In genomic region chr6:28217890-28218289, GRCh38 we compare ENCODE assay signal across 10 cellular contexts. TPM values are rescaled to one million over a fixed set of nuclear protein-coding genes. Genes with fewer than 3 reads are reported as not detected.
DNase-seq lines count a peak whose midpoint lies in the region; ATAC-seq, FAIRE-seq and TF ChIP-seq lines count a peak whose summit lies in the region.
"Had no signal": no experiment of that assay in that cellular context is flagged by ENCODE, and none has a peak within 500 bp of the region (broad histone marks: within the 10 kb centered on the region; RNA-seq: fewer than 3 reads in every experiment).

No MANE protein-coding gene starts in this region.

- no peaks in the 10 kb centered on the region for H3K36me3 Mint-ChIP-seq in CD4-positive, alpha-beta memory T cell
- H3K36me3 Mint-ChIP-seq in HFFc6 (ENCODE audit: low read depth) = no peaks in the 10 kb centered on the region
- H3K36me3 Mint-ChIP-seq in nephron (ENCODE audit: low read depth) = no peaks in the 10 kb centered on the region
- H3K36me3 Mint-ChIP-seq in activated CD8-positive, alpha-beta memory T cell treated with anti-CD3 and anti-CD28 coated beads, Interleukin-2, amount 10 ng/mL, durations not matched to agents 7 days and 5 days = no peaks in the 10 kb centered on the region

- DNase-seq in CD4-positive, alpha-beta memory T cell = no peak
- DNase-seq in HFFc6 (no peak), adipocyte (ENCODE audit: low read depth) (no peak), GM12891 (ENCODE audit: insufficient read length, low spot score) (no peak), NCI-H2081 (lab: John Stamatoyannopoulos, UW) (no peak)
- no peak for DNase-seq in activated CD8-positive, alpha-beta memory T cell treated with anti-CD3 and anti-CD28 coated beads, Interleukin-2, amount 10 ng/mL, durations not matched to agents 7 days and 5 days
- DNase-seq: DND-41, NCI-H1694 treated with DMSO at 0.1 percent for 48 hours had no signal

- ATAC-seq in activated CD8-positive, alpha-beta memory T cell treated with anti-CD3 and anti-CD28 coated beads, Interleukin-2, amount 10 ng/mL, durations not matched to agents 7 days and 5 days = no peak
- ATAC-seq in HG02973 (IDR thresholded peaks at IDR 0.05; ENCODE audit: unreplicated experiment) = no peak

- peaks cover 52 to 72% of the 10 kb centered on the region in 2 donors for H3K27me3 Mint-ChIP-seq in CD4-positive, alpha-beta memory T cell
- H3K27me3 Mint-ChIP-seq in HFFc6 (ENCODE audit: insufficient read depth) (peaks cover 5% of the 10 kb centered on the region), nephron (ENCODE audit: low read depth) (peaks cover 91% of the 10 kb centered on the region)
- H3K27me3 Mint-ChIP-seq in activated CD8-positive, alpha-beta memory T cell treated with anti-CD3 and anti-CD28 coated beads, Interleukin-2, amount 10 ng/mL, durations not matched to agents 7 days and 5 days = peaks cover 80% of the 10 kb centered on the region

- TF ChIP-seq CTCF in HFFc6 (IDR thresholded peaks at IDR 0.05) (no peak), nephron (IDR thresholded peaks at IDR 0.05; ENCODE audit: unreplicated experiment in 3 of 3) (no peak)

- H3K4me1 Mint-ChIP-seq in CD4-positive, alpha-beta memory T cell = peaks cover 0 to 8% (median 3%) of the 10 kb centered on the region in 4 donors
- H3K4me1 Mint-ChIP-seq in HFFc6 (ENCODE audit: low read depth) (peaks cover 22% of the 10 kb centered on the region), nephron (peaks cover 4% of the 10 kb centered on the region)
- H3K4me1 Mint-ChIP-seq in activated CD8-positive, alpha-beta memory T cell treated with anti-CD3 and anti-CD28 coated beads, Interleukin-2, amount 10 ng/mL, durations not matched to agents 7 days and 5 days = peaks cover 9% of the 10 kb centered on the region

- peaks cover 0 to 6% (median under 1%) of the 10 kb centered on the region in 8 donors for H3K9me3 Mint-ChIP-seq in CD4-positive, alpha-beta memory T cell
- no peaks in the 10 kb centered on the region for H3K9me3 Mint-ChIP-seq in HFFc6
- peaks cover 10% of the 10 kb centered on the region for H3K9me3 Mint-ChIP-seq in nephron
- no peaks in the 10 kb centered on the region for H3K9me3 Mint-ChIP-seq in activated CD8-positive, alpha-beta memory T cell treated with anti-CD3 and anti-CD28 coated beads, Interleukin-2, amount 10 ng/mL, durations not matched to agents 7 days and 5 days (ENCODE audit: low read depth)

- peak overlapping the region in 5 of 8 donors; percentile 14 to 65 (median 39) for H3K4me3 Mint-ChIP-seq in CD4-positive, alpha-beta memory T cell
- H3K4me3 Mint-ChIP-seq in HFFc6 (peak overlapping the region; percentile 89; the same call in 1 of the 2 replicates), nephron (peak overlapping the region; percentile 85 to 93 (median 93))
- H3K4me3 Mint-ChIP-seq in activated CD8-positive, alpha-beta memory T cell treated with anti-CD3 and anti-CD28 coated beads, Interleukin-2, amount 10 ng/mL, durations not matched to agents 7 days and 5 days = no peak overlapping the region

- H3K27ac Mint-ChIP-seq in CD4-positive, alpha-beta memory T cell = no peak overlapping the region
- H3K27ac Mint-ChIP-seq in HFFc6 (no peak overlapping the region; the same call in 1 of the 2 replicates), nephron (peak overlapping the region in 1 of 3 experiments; percentile 15)
- no peak overlapping the region for H3K27ac Mint-ChIP-seq in activated CD8-positive, alpha-beta memory T cell treated with anti-CD3 and anti-CD28 coated beads, Interleukin-2, amount 10 ng/mL, durations not matched to agents 7 days and 5 days

- CTCF ChIA-PET in CD4-positive, alpha-beta memory T cell (lab: Charles Lee; ENCODE audit: partially characterized antibody) = no interaction called here
- CTCF ChIA-PET in activated CD8-positive, alpha-beta memory T cell treated with anti-CD3 and anti-CD28 coated beads, Interleukin-2, amount 10 ng/mL, durations not matched to agents 7 days and 5 days (lab: Charles Lee) = interaction anchor here (1.7 kb wide), 1 partner anchor 138 kb away, joined by 9 read pairs; no protein-coding TSS in a partner anchor

- H3K36me3 ChIP-seq in CD4-positive, alpha-beta memory T cell (ENCODE audit: insufficient read depth, low read length) = no peaks in the 10 kb centered on the region
- H3K36me3 ChIP-seq in adipocyte (ENCODE audit: control insufficient read depth, insufficient read depth, low read length, severe bottlenecking) = no peaks in the 10 kb centered on the region

- H3K4me3 ChIP-seq in CD4-positive, alpha-beta memory T cell (ENCODE audit: low read length in 2 of 2) = no peak overlapping the region
- peak overlapping the region; percentile 87 for H3K4me3 ChIP-seq in adipocyte (ENCODE audit: low read length)

- H3K27me3 ChIP-seq in CD4-positive, alpha-beta memory T cell (ENCODE audit: insufficient read depth, low read length) = peaks cover 20% of the 10 kb centered on the region
- peaks cover 3% of the 10 kb centered on the region for H3K27me3 ChIP-seq in adipocyte (replicated peaks; ENCODE audit: control insufficient read depth, insufficient read depth, low read length)

- no peaks in the 10 kb centered on the region for H3K9me3 ChIP-seq in CD4-positive, alpha-beta memory T cell (ENCODE audit: control insufficient read depth in 1 of 2, low read length in 2 of 2)
- H3K9me3 ChIP-seq in adipocyte (ENCODE audit: control insufficient read depth, low read length) = no peaks in the 10 kb centered on the region

- H3K27ac ChIP-seq in CD4-positive, alpha-beta memory T cell (ENCODE audit: low read depth, low read length) = no peak overlapping the region

- H3K9ac ChIP-seq in adipocyte (ENCODE audit: low read length) = peak overlapping the region; percentile 89

- no peak for FAIRE-seq in GM12891 (lab: Jason Lieb, UNC)

- intact Hi-C loops in CD4-positive, alpha-beta memory T cell (cut with micrococcal nuclease) = no loop called here

- H3K4me1 ChIP-seq in CD4-positive, alpha-beta memory T cell (ENCODE audit: insufficient read depth, low read length) = peaks cover 1% of the 10 kb centered on the region
- peaks cover 11% of the 10 kb centered on the region for H3K4me1 ChIP-seq in adipocyte (ENCODE audit: control insufficient read depth, insufficient read depth, low read length)

- POLR2A ChIA-PET in CD4-positive, alpha-beta memory T cell (lab: Charles Lee; ENCODE audit: partially characterized antibody) = interaction anchor here (1.7 kb wide), 1 partner anchor 76 kb away, joined by 3 read pairs; the partner anchor contains the start of gene ZKSCAN8

- TF ChIP-seq POLR2A in GM12891 (IDR thresholded peaks at IDR 0.05; ENCODE audit: low read depth, low read length) = no peak

TF ChIP-seq in GM12891, 5 proteins besides CTCF, POLR2A, EP300 and RAD21:
- TF ChIP-seq TAF1 (IDR thresholded peaks at IDR 0.05; ENCODE audit: low read depth, low read length) (no peak), POU2F2 (IDR thresholded peaks at IDR 0.05; ENCODE audit: low read depth, low read length) (no peak), PAX5 (IDR thresholded peaks at IDR 0.05; ENCODE audit: insufficient read depth, low read length, severe bottlenecking) (no peak), POLR2AphosphoS5 (IDR thresholded peaks at IDR 0.05; ENCODE audit: low read depth, low read length) (no peak), SPI1 (IDR thresholded peaks at IDR 0.05; ENCODE audit: low read depth, low read length) (no peak)

RNA-seq across cellular contexts. Expression of gene ZSCAN9, which starts 7.2 kb away (rescaled TPM):
- total RNA-seq in CD4-positive, alpha-beta memory T cell = 1 to 10 TPM; 3.4 to 4.4 TPM
- polyA plus RNA-seq in CD4-positive, alpha-beta memory T cell = 1 to 10 TPM; 1.2 to 3.5 TPM
- 10 to 100 TPM in 1 of 6 experiments, 1 to 10 TPM in 5; 7.5 to 10.3 (median 8.9) TPM for total RNA-seq in HFFc6 (2021; fragmentation: NEBNext Ultra II Directional; extraction: Animal tissue kit (Norgen Biotek cat#: 25700))
- 6.3 TPM for polyA plus RNA-seq in GM12891 (2012; ENCODE audit: low read depth, missing spikeins)
- 10 to 100 TPM in 1 of 2 experiments, 1 to 10 TPM in 1; 7.0 to 11.6 TPM for total RNA-seq in activated CD8-positive, alpha-beta memory T cell treated with anti-CD3 and anti-CD28 coated beads, Interleukin-2, amount 10 ng/mL, durations not matched to agents 7 days and 5 days

RNA-seq across cellular contexts. Expression of gene ZKSCAN4, which starts 34.2 kb away (rescaled TPM):
- 10 to 100 TPM in 1 of 2 experiments, 1 to 10 TPM in 1; 9.9 to 11.1 TPM for total RNA-seq in CD4-positive, alpha-beta memory T cell
- 1 to 10 TPM; 2.4 to 5.2 TPM for polyA plus RNA-seq in CD4-positive, alpha-beta memory T cell
- 1 to 10 TPM; 3.8 to 4.7 (median 4.0) TPM for total RNA-seq in HFFc6 (2021; fragmentation: NEBNext Ultra II Directional; extraction: Animal tissue kit (Norgen Biotek cat#: 25700))
- 2.6 TPM for polyA plus RNA-seq in GM12891 (2012; ENCODE audit: low read depth, missing spikeins)
- 1 to 10 TPM; 5.7 to 6.1 TPM for total RNA-seq in activated CD8-positive, alpha-beta memory T cell treated with anti-CD3 and anti-CD28 coated beads, Interleukin-2, amount 10 ng/mL, durations not matched to agents 7 days and 5 days

RNA-seq across cellular contexts. Expression of gene NKAPL, which starts 41.2 kb away (rescaled TPM):
- under 1 TPM in 1 of 2 experiments, not detected in 1; 0.33 TPM for total RNA-seq in CD4-positive, alpha-beta memory T cell
- under 1 TPM in 1 of 2 donors, not detected in 1; 0.15 TPM for polyA plus RNA-seq in CD4-positive, alpha-beta memory T cell
- total RNA-seq in HFFc6 (2021; fragmentation: NEBNext Ultra II Directional; extraction: Animal tissue kit (Norgen Biotek cat#: 25700)) = not detected
- not detected for polyA plus RNA-seq in GM12891 (2012; ENCODE audit: low read depth, missing spikeins)
- total RNA-seq in activated CD8-positive, alpha-beta memory T cell treated with anti-CD3 and anti-CD28 coated beads, Interleukin-2, amount 10 ng/mL, durations not matched to agents 7 days and 5 days = under 1 TPM in 1 of 2 experiments, not detected in 1; 0.26 TPM

RNA-seq across cellular contexts. Expression of gene ZSCAN26, which starts 49.1 kb away (rescaled TPM):
- total RNA-seq in CD4-positive, alpha-beta memory T cell = 10 to 100 TPM; 23.3 to 26.5 TPM
- 10 to 100 TPM; 13.1 to 14.2 TPM for polyA plus RNA-seq in CD4-positive, alpha-beta memory T cell
- 10 to 100 TPM in 1 of 6 experiments, 1 to 10 TPM in 5; 8.5 to 10.9 (median 9.3) TPM for total RNA-seq in HFFc6 (2021; fragmentation: NEBNext Ultra II Directional; extraction: Animal tissue kit (Norgen Biotek cat#: 25700))
- 5.4 TPM for polyA plus RNA-seq in GM12891 (2012; ENCODE audit: low read depth, missing spikeins)
- total RNA-seq in activated CD8-positive, alpha-beta memory T cell treated with anti-CD3 and anti-CD28 coated beads, Interleukin-2, amount 10 ng/mL, durations not matched to agents 7 days and 5 days = 10 to 100 TPM in 1 of 2 experiments, 1 to 10 TPM in 1; 7.8 to 11.7 TPM
